Comparison of ENCODE assay signal across 8 cellular contexts in genomic region chr2:79876430-79876829, GRCh38.
DNase-seq lines count a peak whose midpoint lies in the region; ATAC-seq and TF ChIP-seq lines count a peak whose summit lies in the region.

No MANE protein-coding gene starts in this region.

- peaks cover 29% of the 10 kb centered on the region for H3K9me3 Mint-ChIP-seq in nephron progenitor cell

- 11 to 32% (median 16%) methylated on average over 3 of the region's 3 CpGs for WGBS in psoas muscle, 3 donors

- peak; percentile 20 for DNase-seq in DMS 273 (lab: John Stamatoyannopoulos, UW; ENCODE audit: unreplicated experiment)
- DNase-seq in DMS 273 treated with DMSO at 0.1 percent for 48 hours (lab: John Stamatoyannopoulos, UW), result no peak
- DNase-seq in Kasumi-1 (lab: John Stamatoyannopoulos, UW), result peak; percentile 63 to 81
- DNase-seq in astrocyte of the spinal cord (ENCODE audit: low read depth, low spot score), result peak; percentile 2
- peak; percentile 22 for DNase-seq in nephron progenitor cell
- DNase-seq in cardiac septum (ENCODE audit: low spot score), result no peak
- no peak for DNase-seq in psoas muscle

- intact Hi-C loops in cardiac septum (cut with DNase I) (no loop called here), psoas muscle (cut with DNase I) (no loop called here)

- ATAC-seq in GM21447 (IDR thresholded peaks at IDR 0.05; ENCODE audit: unreplicated experiment) (no peak), psoas muscle (no peak)

- H3K27ac ChIP-seq in psoas muscle, result no peak overlapping the region

- no peaks in the 10 kb centered on the region for H3K9me3 ChIP-seq in psoas muscle

- no peaks in the 10 kb centered on the region for H3K36me3 ChIP-seq in psoas muscle (ENCODE audit: insufficient read depth in 1 of 2, low read depth in 1 of 2)

- no peak overlapping the region for H3K27ac Mint-ChIP-seq in nephron progenitor cell

- H3K4me1 ChIP-seq in psoas muscle, result no peaks in the 10 kb centered on the region

- TF ChIP-seq CTCF in astrocyte of the spinal cord (IDR thresholded peaks at IDR 0.05; ENCODE audit: low read depth, low read length) (peak; percentile 53), nephron progenitor cell (IDR thresholded peaks at IDR 0.05) (peak; percentile 45), psoas muscle (IDR thresholded peaks at IDR 0.05) (no peak)

- peaks cover 33% of the 10 kb centered on the region for H3K36me3 Mint-ChIP-seq in nephron progenitor cell (ENCODE audit: low read depth)

- H3K4me1 Mint-ChIP-seq in nephron progenitor cell, result no peaks in the 10 kb centered on the region

- no peak overlapping the region for H3K4me3 Mint-ChIP-seq in nephron progenitor cell

- in situ Hi-C loops in astrocyte of the spinal cord (cut with HindIII; ENCODE audit: low sequenced_read_pairs), result no loop called here

- no peaks in the 10 kb centered on the region for H3K27me3 Mint-ChIP-seq in nephron progenitor cell (ENCODE audit: low read depth, poor library complexity)

- H3K4me3 ChIP-seq in astrocyte of the spinal cord (ENCODE audit: low read depth, low read length), result no peak overlapping the region
- H3K4me3 ChIP-seq in psoas muscle, result no peak overlapping the region

- no peaks in the 10 kb centered on the region for H3K27me3 ChIP-seq in psoas muscle (ENCODE audit: insufficient read depth in 3 of 3, low read length in 2 of 3)

Comparison
In these comparisons a context has a peak if more than half of its experiments do, and no peak if none do; other contexts are left out.
1. DNase-seq: peak in DMS 273 (single experiment), Kasumi-1 (2 of 2), astrocyte of the spinal cord (single experiment) and nephron progenitor cell (single experiment); none in DMS 273 treated with DMSO at 0.1 percent for 48 hours (single experiment), cardiac septum (single experiment) and psoas muscle (0 of 2).